Comparison of ENCODE assay signal across 1 cellular context in the genomic region with DNA sequence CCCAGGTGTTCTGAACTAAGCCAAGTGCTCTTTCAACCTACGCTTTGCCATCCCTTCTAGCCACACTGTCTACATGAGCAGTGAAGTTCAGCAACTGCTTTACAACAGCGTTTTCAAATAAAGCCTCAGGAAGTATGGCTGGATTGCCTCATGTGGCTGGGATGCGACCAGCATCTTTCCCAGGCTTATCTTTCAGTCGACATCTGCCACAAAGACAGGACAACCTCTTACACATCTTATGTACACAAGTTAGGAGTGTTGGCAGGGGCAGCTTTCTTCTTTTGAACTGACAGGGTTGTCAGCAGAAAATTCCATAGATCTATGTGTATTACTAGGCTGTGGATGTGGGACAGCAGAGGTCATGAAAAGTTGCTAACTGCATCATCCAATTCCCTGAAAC.
TF ChIP-seq lines count a peak whose summit lies in the region.

No MANE protein-coding gene starts in this region.

TF ChIP-seq in HepG2, 621 proteins besides CTCF, POLR2A, EP300 and RAD21 (continued from another document):
- TF ChIP-seq, protein P1, sequence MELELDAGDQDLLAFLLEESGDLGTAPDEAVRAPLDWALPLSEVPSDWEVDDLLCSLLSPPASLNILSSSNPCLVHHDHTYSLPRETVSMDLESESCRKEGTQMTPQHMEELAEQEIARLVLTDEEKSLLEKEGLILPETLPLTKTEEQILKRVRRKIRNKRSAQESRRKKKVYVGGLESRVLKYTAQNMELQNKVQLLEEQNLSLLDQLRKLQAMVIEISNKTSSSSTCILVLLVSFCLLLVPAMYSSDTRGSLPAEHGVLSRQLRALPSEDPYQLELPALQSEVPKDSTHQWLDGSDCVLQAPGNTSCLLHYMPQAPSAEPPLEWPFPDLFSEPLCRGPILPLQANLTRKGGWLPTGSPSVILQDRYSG (CRISPR knock-in tag; IDR thresholded peaks at IDR 0.05) = no peak
- TF ChIP-seq FOXA1 (IDR thresholded peaks at IDR 0.05) (no peak), FOXA1 (CRISPR knock-in tag; IDR thresholded peaks at IDR 0.05) (peak; percentile 20; the same call in 1 of the 2 replicates)
